Comparison of ENCODE assay signal across 8 cellular contexts in genomic region chrX:70998402-70999027, GRCh38.
DNase-seq lines count a peak whose midpoint lies in the region; ATAC-seq and TF ChIP-seq lines count a peak whose summit lies in the region.

No MANE protein-coding gene starts in this region.

- no peaks in the 10 kb centered on the region for H3K27me3 ChIP-seq in gastrocnemius medialis

- no peak overlapping the region for H3K27ac ChIP-seq in gastrocnemius medialis

- no peak overlapping the region for H3K4me3 ChIP-seq in gastrocnemius medialis

- no peaks in the 10 kb centered on the region for H3K27me3 Mint-ChIP-seq in activated CD4-positive, alpha-beta memory T cell treated with anti-CD3 and anti-CD28 coated beads for 36 hours
- H3K27me3 Mint-ChIP-seq in activated CD4-positive, alpha-beta memory T cell treated with anti-CD3 and anti-CD28 coated beads, Interleukin-2, amount 10 ng/mL, durations not matched to agents 7 days and 5 days: peaks cover 3% of the 10 kb centered on the region

- no peaks in the 10 kb centered on the region for H3K4me1 ChIP-seq in gastrocnemius medialis

- H3K4me3 Mint-ChIP-seq in activated CD4-positive, alpha-beta memory T cell treated with anti-CD3 and anti-CD28 coated beads for 36 hours: no peak overlapping the region
- H3K4me3 Mint-ChIP-seq in activated CD4-positive, alpha-beta memory T cell treated with anti-CD3 and anti-CD28 coated beads, Interleukin-2, amount 10 ng/mL, durations not matched to agents 7 days and 5 days: no peak overlapping the region

- intact Hi-C loops in activated CD4-positive, alpha-beta memory T cell treated with anti-CD3 and anti-CD28 coated beads for 36 hours (cut with micrococcal nuclease): no loop called here
- intact Hi-C loops in gastrocnemius medialis (cut with DNase I; ENCODE audit: low total_unique reads): no loop called here

- TF ChIP-seq POLR2A in gastrocnemius medialis (IDR thresholded peaks at IDR 0.05): no peak

- peaks cover 5% of the 10 kb centered on the region for H3K4me1 Mint-ChIP-seq in activated CD4-positive, alpha-beta memory T cell treated with anti-CD3 and anti-CD28 coated beads for 36 hours (ENCODE audit: low read depth)
- peaks cover 5% of the 10 kb centered on the region for H3K4me1 Mint-ChIP-seq in activated CD4-positive, alpha-beta memory T cell treated with anti-CD3 and anti-CD28 coated beads, Interleukin-2, amount 10 ng/mL, durations not matched to agents 7 days and 5 days

- no peak for TF ChIP-seq CTCF in gastrocnemius medialis (IDR thresholded peaks at IDR 0.05 in 4 of 5, conservative IDR thresholded peaks at IDR 0.05 in 1 of 5)

- H3K27ac Mint-ChIP-seq in activated CD4-positive, alpha-beta memory T cell treated with anti-CD3 and anti-CD28 coated beads for 36 hours: no peak overlapping the region
- no peak overlapping the region for H3K27ac Mint-ChIP-seq in activated CD4-positive, alpha-beta memory T cell treated with anti-CD3 and anti-CD28 coated beads, Interleukin-2, amount 10 ng/mL, durations not matched to agents 7 days and 5 days

- H3K9me3 Mint-ChIP-seq in activated CD4-positive, alpha-beta memory T cell treated with anti-CD3 and anti-CD28 coated beads for 36 hours: no peaks in the 10 kb centered on the region
- H3K9me3 Mint-ChIP-seq in activated CD4-positive, alpha-beta memory T cell treated with anti-CD3 and anti-CD28 coated beads, Interleukin-2, amount 10 ng/mL, durations not matched to agents 7 days and 5 days: peaks cover 3% of the 10 kb centered on the region

- POLR2A ChIA-PET in activated CD4-positive, alpha-beta memory T cell treated with anti-CD3 and anti-CD28 coated beads for 36 hours (lab: Charles Lee): no interaction called here
- POLR2A ChIA-PET in activated CD4-positive, alpha-beta memory T cell treated with anti-CD3 and anti-CD28 coated beads, Interleukin-2, amount 10 ng/mL, durations not matched to agents 7 days and 5 days (lab: Charles Lee): no interaction called here

- no peaks in the 10 kb centered on the region for H3K36me3 ChIP-seq in gastrocnemius medialis

- CTCF ChIA-PET in activated CD4-positive, alpha-beta memory T cell treated with anti-CD3 and anti-CD28 coated beads for 36 hours (lab: Charles Lee): interaction anchor here (0.7 to 1.5 kb wide), 2 partner anchors 132 to 182 kb away, joined by 3 read pairs; no protein-coding TSS in a partner anchor
- CTCF ChIA-PET in activated CD4-positive, alpha-beta memory T cell treated with anti-CD3 and anti-CD28 coated beads, Interleukin-2, amount 10 ng/mL, durations not matched to agents 7 days and 5 days (lab: Charles Lee): interaction anchor here (0.8 to 2.1 kb wide), 3 partner anchors 14 to 181 kb away, joined by 3 to 5 read pairs (median 3); no protein-coding TSS in a partner anchor

- H3K9me3 ChIP-seq in gastrocnemius medialis: no peaks in the 10 kb centered on the region

- no peaks in the 10 kb centered on the region for H3K36me3 Mint-ChIP-seq in activated CD4-positive, alpha-beta memory T cell treated with anti-CD3 and anti-CD28 coated beads for 36 hours
- no peaks in the 10 kb centered on the region for H3K36me3 Mint-ChIP-seq in activated CD4-positive, alpha-beta memory T cell treated with anti-CD3 and anti-CD28 coated beads, Interleukin-2, amount 10 ng/mL, durations not matched to agents 7 days and 5 days (ENCODE audit: low read depth)

- peak; percentile 22 for DNase-seq in activated CD4-positive, alpha-beta memory T cell treated with anti-CD3 and anti-CD28 coated beads for 36 hours
- no peak for DNase-seq in activated CD4-positive, alpha-beta memory T cell treated with anti-CD3 and anti-CD28 coated beads, Interleukin-2, amount 10 ng/mL, durations not matched to agents 7 days and 5 days
- DNase-seq in NCI-H345 treated with DMSO at 0.1 percent for 48 hours (lab: John Stamatoyannopoulos, UW; ENCODE audit: unreplicated experiment) (peak; percentile 3), nucleus accumbens (lab: John Stamatoyannopoulos, UW) (peak in 30 of 56 donors; percentile 0 to 54 (median 2)), gastrocnemius medialis (no peak)
- peak; percentile 0 for DNase-seq in effector CD8-positive, alpha-beta T cell (lab: John Stamatoyannopoulos, UW)

- ATAC-seq in GM21528 (IDR thresholded peaks at IDR 0.05; ENCODE audit: low FRiP score, unreplicated experiment) (no peak), HG02610 (IDR thresholded peaks at IDR 0.05; ENCODE audit: unreplicated experiment) (no peak), gastrocnemius medialis (no peak)

- in situ Hi-C loops in gastrocnemius medialis (cut with MboI; ENCODE audit: low sequenced_read_pairs in 4 of 4): loop anchor here in 1 of 4 donors (25.0 kb wide), 1 partner anchor 164 kb away; no protein-coding TSS in a partner anchor

Comparison
In these comparisons a context has a peak if more than half of its experiments do, and no peak if none do; other contexts are left out.
1. DNase-seq: peak in activated CD4-positive, alpha-beta memory T cell treated with anti-CD3 and anti-CD28 coated beads for 36 hours (single experiment), NCI-H345 treated with DMSO at 0.1 percent for 48 hours (single experiment), effector CD8-positive, alpha-beta T cell (single experiment) and nucleus accumbens (30 of 56); none in activated CD4-positive, alpha-beta memory T cell treated with anti-CD3 and anti-CD28 coated beads, Interleukin-2, amount 10 ng/mL, durations not matched to agents 7 days and 5 days (single experiment) and gastrocnemius medialis (0 of 2).